36 cellular contexts compared by ENCODE assay signal in genomic region chr2:76866464-76866863, GRCh38.
"Had no signal": no experiment of that assay in that cellular context is flagged by ENCODE, and none has a peak within 500 bp of the region (broad histone marks: within the 10 kb centered on the region; RNA-seq: fewer than 3 reads in every experiment).

No MANE protein-coding gene starts in this region.

- H3K9me3 ChIP-seq: ascending aorta, body of pancreas, breast epithelium had no signal

- H3K27ac Mint-ChIP-seq: activated naive CD4-positive, alpha-beta T cell treated with anti-CD3 and anti-CD28 coated beads, Interleukin-2, amount 10 ng/mL, durations not matched to agents 7 days and 5 days; activated naive CD4-positive, alpha-beta T cell treated with anti-CD3 and anti-CD28 coated beads, Interleukin-2, amount 50 U/mL, for 24 hours; activated naive CD4-positive, alpha-beta T cell treated with anti-CD3 and anti-CD28 coated beads, Interleukin-2, amount 50 U/mL, for 72 hours; activated naive CD8-positive, alpha-beta T cell; activated naive CD8-positive, alpha-beta T cell treated with anti-CD3 and anti-CD28 coated beads for 36 hours; activated naive CD8-positive, alpha-beta T cell treated with anti-CD3 and anti-CD28 coated beads, Interleukin-2, amount 10 ng/mL, durations not matched to agents 7 days and 5 days; activated naive CD8-positive, alpha-beta T cell treated with anti-CD3 and anti-CD28 coated beads, Interleukin-2, amount 50 U/mL, for 24 hours; activated T-cell treated with anti-CD3 and anti-CD28 coated beads, Interleukin-2, amount 50 U/mL, for 24 hours; activated T-cell treated with anti-CD3 and anti-CD28 coated beads, Interleukin-2, amount 50 U/mL, for 72 hours; activated T-helper 1 cell treated with anti-CD3 and anti-CD28 coated beads, Interleukin-12 subunit alpha, Interleukin-12 subunit beta, Interleukin-2, Interleukin-4 antibody, amounts not matched to agents 30 ng/mL and 10 ng/mL and 1 ng/mL, durations not matched to agents 14 hours and 24 hours and 36 hours; activated T-helper 17 cell treated with anti-CD3 and anti-CD28 coated beads, Interleukin-2, amount 50 U/mL, for 72 hours; activated T-helper 2 cell treated with anti-CD3 and anti-CD28 coated beads, Interferon-gamma antibody, Interleukin-2, Interleukin-4, amounts not matched to agents 10 μg/mL and 5 μg/mL and 100 μg/mL, durations not matched to agents 14 hours and 24 hours and 36 hours; brain had no signal

- H3K4me1 ChIP-seq: adrenal gland, ascending aorta, body of pancreas, breast epithelium had no signal

- DNase-seq: activated effector memory CD4-positive, alpha-beta T cell treated with anti-CD3 and anti-CD28 coated beads, Interleukin-2, amount 50 U/mL, for 16 hours; activated effector memory CD4-positive, alpha-beta T cell treated with Interleukin-2 at 50 U/mL for 16 hours; activated gamma-delta T cell; activated gamma-delta T cell treated with Interleukin-2 at 50 U/mL for 16 hours; activated naive CD4-positive, alpha-beta T cell; activated naive CD4-positive, alpha-beta T cell treated with anti-CD3 and anti-CD28 coated beads, Interleukin-2, amount 10 ng/mL, durations not matched to agents 7 days and 5 days; activated naive CD4-positive, alpha-beta T cell treated with anti-CD3 and anti-CD28 coated beads, Interleukin-2, amount 50 U/mL, for 16 hours; activated naive CD4-positive, alpha-beta T cell treated with Interleukin-2 at 50 U/mL for 16 hours; activated naive CD8-positive, alpha-beta T cell treated with anti-CD3 and anti-CD28 coated beads for 36 hours; activated naive CD8-positive, alpha-beta T cell treated with anti-CD3 and anti-CD28 coated beads, Interleukin-2, amount 10 ng/mL, durations not matched to agents 7 days and 5 days; activated naive CD8-positive, alpha-beta T cell treated with anti-CD3 and anti-CD28 coated beads, Interleukin-2, amount 50 U/mL, for 24 hours; activated T-cell treated with anti-CD3 and anti-CD28 coated beads, Interleukin-2, amount 50 U/mL, for 1 hour; activated T-cell treated with anti-CD3 and anti-CD28 coated beads, Interleukin-2, amount 50 U/mL, for 24 hours; activated T-cell treated with anti-CD3 and anti-CD28 coated beads, Interleukin-2, amount 50 U/mL, for 4 hours; activated T-cell treated with anti-CD3 and anti-CD28 coated beads, Interleukin-2, amount 50 U/mL, for 48 hours; activated T-cell treated with anti-CD3 and anti-CD28 coated beads, Interleukin-2, amount 50 U/mL, for 72 hours; adrenal gland; amniotic stem cell; amygdala; anterior cingulate cortex; aorta; body of pancreas; brain microvascular endothelial cell; central memory CD4-positive, alpha-beta T cell; cerebellar nuclear complex had no signal

- H3K36me3 ChIP-seq: adrenal gland, ascending aorta, brain microvascular endothelial cell, breast epithelium, cardiac muscle cell had no signal

- H3K9me3 Mint-ChIP-seq: activated naive CD8-positive, alpha-beta T cell treated with anti-CD3 and anti-CD28 coated beads for 36 hours had no signal

- H3K4me3 ChIP-seq: adrenal gland, ascending aorta, body of pancreas, breast epithelium, cardiac muscle cell had no signal

- ATAC-seq: activated naive CD4-positive, alpha-beta T cell treated with anti-CD3 and anti-CD28 coated beads, Interleukin-2, amount 50 U/mL, for 72 hours; activated naive CD8-positive, alpha-beta T cell treated with anti-CD3 and anti-CD28 coated beads, Interleukin-2, amount 50 U/mL, for 24 hours; activated T-cell treated with anti-CD3 and anti-CD28 coated beads, Interleukin-2, amount 50 U/mL, for 4 hours; activated T-cell treated with anti-CD3 and anti-CD28 coated beads, Interleukin-2, amount 50 U/mL, for 72 hours; activated T-helper 17 cell treated with anti-CD3 and anti-CD28 coated beads, Interleukin-2, amount 50 U/mL, for 72 hours; body of pancreas had no signal

- H3K4me1 Mint-ChIP-seq: activated naive CD4-positive, alpha-beta T cell treated with anti-CD3 and anti-CD28 coated beads, Interleukin-2, amount 10 ng/mL, durations not matched to agents 7 days and 5 days; activated naive CD4-positive, alpha-beta T cell treated with anti-CD3 and anti-CD28 coated beads, Interleukin-2, amount 50 U/mL, for 24 hours; activated naive CD8-positive, alpha-beta T cell treated with anti-CD3 and anti-CD28 coated beads for 36 hours; activated naive CD8-positive, alpha-beta T cell treated with anti-CD3 and anti-CD28 coated beads, Interleukin-2, amount 10 ng/mL, durations not matched to agents 7 days and 5 days; activated naive CD8-positive, alpha-beta T cell treated with anti-CD3 and anti-CD28 coated beads, Interleukin-2, amount 50 U/mL, for 24 hours; activated T-helper 17 cell treated with anti-CD3 and anti-CD28 coated beads, Interleukin-2, amount 50 U/mL, for 72 hours; central memory CD8-positive, alpha-beta T cell had no signal

- H3K27me3 ChIP-seq: adrenal gland, ascending aorta, body of pancreas, brain microvascular endothelial cell, breast epithelium, cardiac muscle cell had no signal

- H3K36me3 Mint-ChIP-seq: activated naive CD4-positive, alpha-beta T cell treated with anti-CD3 and anti-CD28 coated beads, Interleukin-2, amount 10 ng/mL, durations not matched to agents 7 days and 5 days; activated naive CD4-positive, alpha-beta T cell treated with anti-CD3 and anti-CD28 coated beads, Interleukin-2, amount 50 U/mL, for 24 hours; activated naive CD4-positive, alpha-beta T cell treated with anti-CD3 and anti-CD28 coated beads, Interleukin-2, amount 50 U/mL, for 72 hours; activated naive CD8-positive, alpha-beta T cell; activated naive CD8-positive, alpha-beta T cell treated with anti-CD3 and anti-CD28 coated beads for 36 hours; activated naive CD8-positive, alpha-beta T cell treated with anti-CD3 and anti-CD28 coated beads, Interleukin-2, amount 10 ng/mL, durations not matched to agents 7 days and 5 days; brain had no signal

- H3K27me3 Mint-ChIP-seq: activated naive CD4-positive, alpha-beta T cell treated with anti-CD3 and anti-CD28 coated beads, Interleukin-2, amount 10 ng/mL, durations not matched to agents 7 days and 5 days; activated naive CD4-positive, alpha-beta T cell treated with anti-CD3 and anti-CD28 coated beads, Interleukin-2, amount 50 U/mL, for 24 hours; activated naive CD8-positive, alpha-beta T cell; activated naive CD8-positive, alpha-beta T cell treated with anti-CD3 and anti-CD28 coated beads for 36 hours; activated naive CD8-positive, alpha-beta T cell treated with anti-CD3 and anti-CD28 coated beads, Interleukin-2, amount 10 ng/mL, durations not matched to agents 7 days and 5 days; activated naive CD8-positive, alpha-beta T cell treated with anti-CD3 and anti-CD28 coated beads, Interleukin-2, amount 50 U/mL, for 24 hours; activated T-cell treated with anti-CD3 and anti-CD28 coated beads, Interleukin-2, amount 50 U/mL, for 24 hours; activated T-helper 17 cell treated with anti-CD3 and anti-CD28 coated beads, Interleukin-2, amount 50 U/mL, for 72 hours; central memory CD8-positive, alpha-beta T cell had no signal

- H3K4me3 Mint-ChIP-seq: activated naive CD4-positive, alpha-beta T cell treated with anti-CD3 and anti-CD28 coated beads, Interleukin-2, amount 10 ng/mL, durations not matched to agents 7 days and 5 days; activated naive CD4-positive, alpha-beta T cell treated with anti-CD3 and anti-CD28 coated beads, Interleukin-2, amount 50 U/mL, for 24 hours; activated naive CD8-positive, alpha-beta T cell; activated naive CD8-positive, alpha-beta T cell treated with anti-CD3 and anti-CD28 coated beads for 36 hours; activated naive CD8-positive, alpha-beta T cell treated with anti-CD3 and anti-CD28 coated beads, Interleukin-2, amount 10 ng/mL, durations not matched to agents 7 days and 5 days; activated naive CD8-positive, alpha-beta T cell treated with anti-CD3 and anti-CD28 coated beads, Interleukin-2, amount 50 U/mL, for 24 hours; activated T-cell treated with anti-CD3 and anti-CD28 coated beads, Interleukin-2, amount 50 U/mL, for 24 hours; activated T-cell treated with anti-CD3 and anti-CD28 coated beads, Interleukin-2, amount 50 U/mL, for 4 hours; activated T-cell treated with anti-CD3 and anti-CD28 coated beads, Interleukin-2, amount 50 U/mL, for 72 hours; activated T-helper 1 cell treated with anti-CD3 and anti-CD28 coated beads, Interleukin-12 subunit alpha, Interleukin-12 subunit beta, Interleukin-2, Interleukin-4 antibody, amounts not matched to agents 30 ng/mL and 10 ng/mL and 1 ng/mL, durations not matched to agents 14 hours and 24 hours and 36 hours; activated T-helper 17 cell treated with anti-CD3 and anti-CD28 coated beads, Interleukin-2, amount 50 U/mL, for 72 hours; brain; central memory CD8-positive, alpha-beta T cell had no signal

- H3K27ac ChIP-seq: adrenal gland, ascending aorta, body of pancreas, brain microvascular endothelial cell, breast epithelium, cardiac muscle cell had no signal
